9 cellular contexts compared by ENCODE assay signal in genomic region chr1:12556368-12556930, GRCh38.
A peak's percentile ranks its signal among the peaks of the same experiment; 100 is the strongest.
DNase-seq lines count a peak whose midpoint lies in the region; ATAC-seq, FAIRE-seq and TF ChIP-seq lines count a peak whose summit lies in the region.
"Had no signal": no experiment of that assay in that cellular context is flagged by ENCODE, and none has a peak within 500 bp of the region (broad histone marks: within the 10 kb centered on the region; RNA-seq: fewer than 3 reads in every experiment).

No MANE protein-coding gene starts in this region.

- H3F3A ChIP-seq in smooth muscle cell (ENCODE audit: low read depth) = no peaks in the 10 kb centered on the region

- H3K9ac ChIP-seq in kidney (ENCODE audit: low read length in 2 of 2) (no peak overlapping the region), smooth muscle cell (ENCODE audit: low read depth) (no peak overlapping the region)

- 39% methylated on average over 9 of the region's 9 CpGs for WGBS in smooth muscle cell (ENCODE audit: low lambda C conversion rate)

- H3K9me3 ChIP-seq in kidney (ENCODE audit: control insufficient read depth in 1 of 2, low read length in 2 of 2) (no peaks in the 10 kb centered on the region), smooth muscle cell (replicated peaks; ENCODE audit: low read depth) (no peaks in the 10 kb centered on the region)

- H3K27ac ChIP-seq in kidney (ENCODE audit: low read depth in 2 of 2, low read length in 2 of 2) (peak overlapping the region; percentile 3 to 72), smooth muscle cell (ENCODE audit: low read depth) (peak overlapping the region; percentile 16)

- H3K4me3 ChIP-seq in astrocyte of the cerebellum (ENCODE audit: low read depth, low read length) = no peak overlapping the region
- H3K4me3 ChIP-seq in kidney (ENCODE audit: low read length in 2 of 2) = no peak overlapping the region
- H3K4me3 ChIP-seq in smooth muscle cell = no peak overlapping the region

- no peaks in the 10 kb centered on the region for H3K79me2 ChIP-seq in smooth muscle cell (ENCODE audit: low read depth)

- H3K4me1 ChIP-seq in kidney (ENCODE audit: control insufficient read depth in 1 of 2, insufficient read depth in 1 of 2, low read depth in 1 of 2, low read length in 2 of 2) (peaks cover 0 to 12% of the 10 kb centered on the region in 2 donors), smooth muscle cell (ENCODE audit: low read depth) (peaks cover 7% of the 10 kb centered on the region)

- no peak for FAIRE-seq in kidney (lab: Jason Lieb, UNC)

- DNase-seq in H4 (ENCODE audit: low spot score) (peak; percentile 95), astrocyte of the cerebellum (ENCODE audit: low read depth) (peak; percentile 89), kidney (no peak), smooth muscle cell (lab: John Stamatoyannopoulos, UW; ENCODE audit: unreplicated experiment) (no peak), CD1c-positive myeloid dendritic cell (ENCODE audit: extremely low spot score) (no peak)
- DNase-seq: NCI-H1694 treated with DMSO at 0.1 percent for 48 hours had no signal

- TF ChIP-seq CTCF in astrocyte of the cerebellum (IDR thresholded peaks at IDR 0.05; ENCODE audit: low read depth, low read length, missing control alignments) (no peak), kidney (IDR thresholded peaks at IDR 0.05; ENCODE audit: borderline replicate concordance, extremely low read depth, insufficient read depth) (no peak), smooth muscle cell (IDR thresholded peaks at IDR 0.05; ENCODE audit: borderline replicate concordance, insufficient read depth, poor library complexity, severe bottlenecking) (no peak)

- no peak for ATAC-seq in GM19351 (IDR thresholded peaks at IDR 0.05; ENCODE audit: unreplicated experiment)
- no peak for ATAC-seq in HG03097 (IDR thresholded peaks at IDR 0.05; ENCODE audit: low FRiP score, unreplicated experiment)
- no peak for ATAC-seq in GM19395 (IDR thresholded peaks at IDR 0.05; ENCODE audit: unreplicated experiment)

- peak overlapping the region; percentile 34 for H3K4me2 ChIP-seq in smooth muscle cell

- in situ Hi-C loops in astrocyte of the cerebellum (cut with HindIII; ENCODE audit: low sequenced_read_pairs) = no loop called here

- intact Hi-C loops in kidney (cut with DNase I) = no loop called here

- no peaks in the 10 kb centered on the region for H3K27me3 ChIP-seq in smooth muscle cell (ENCODE audit: low read depth)

- no peaks in the 10 kb centered on the region for H4K20me1 ChIP-seq in smooth muscle cell (ENCODE audit: low read depth)

- H3K36me3 ChIP-seq in kidney (ENCODE audit: control insufficient read depth in 1 of 2, insufficient read depth in 2 of 2, low read length in 2 of 2) (no peaks in the 10 kb centered on the region), smooth muscle cell (ENCODE audit: low read depth) (no peaks in the 10 kb centered on the region)

- H2AFZ ChIP-seq in smooth muscle cell (ENCODE audit: low read depth) = peak overlapping the region; percentile 26

Comparison
In these comparisons a context has a peak if more than half of its experiments do, and no peak if none do; other contexts are left out.
1. DNase-seq: peak in H4 (single experiment) and astrocyte of the cerebellum (single experiment); none in kidney (single experiment), smooth muscle cell (single experiment) and CD1c-positive myeloid dendritic cell (single experiment).